ENCODE assay signal across 1 cellular context in the genomic region with DNA sequence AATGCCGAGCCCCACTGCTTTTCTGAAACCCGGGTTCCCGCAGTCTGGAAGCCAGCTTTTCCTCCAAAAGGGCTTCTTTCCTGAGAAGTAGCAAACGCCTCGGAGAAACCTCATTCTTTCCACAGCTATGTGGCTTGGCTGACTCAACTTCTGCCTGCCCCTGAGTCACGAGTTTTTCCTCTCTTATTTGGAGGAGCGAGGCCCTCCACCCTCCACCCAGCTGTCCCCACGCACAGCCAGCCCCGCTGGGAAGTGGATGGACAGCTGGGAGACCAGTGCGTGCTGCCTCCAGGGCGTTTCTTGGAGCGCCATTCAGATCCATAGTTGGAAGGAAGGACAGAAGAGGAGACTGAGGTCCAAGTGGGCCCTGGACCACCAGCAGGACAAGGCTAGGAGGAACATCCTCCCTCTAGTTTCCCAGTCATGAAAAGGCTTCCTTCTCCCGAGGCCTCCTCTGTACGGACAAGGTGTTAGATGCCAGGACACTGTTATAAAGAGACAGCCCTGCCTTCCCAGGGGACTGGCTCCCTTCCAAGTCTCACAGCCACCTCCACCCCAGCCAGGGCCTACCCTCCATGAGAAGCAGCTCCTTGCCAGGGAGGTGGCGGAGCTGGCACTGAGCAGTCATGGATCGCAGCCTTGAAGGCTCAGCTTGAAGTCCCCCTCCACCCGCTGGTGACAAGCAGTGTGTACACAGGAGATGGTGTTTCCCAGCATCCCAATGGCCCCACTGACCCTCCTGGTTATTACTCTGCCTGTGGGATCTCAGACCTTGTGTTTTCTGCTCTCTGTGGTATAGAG.
TF ChIP-seq lines count a peak whose summit lies in the region.

No MANE protein-coding gene starts in this region.

TF ChIP-seq in K562, 482 proteins besides CTCF, POLR2A, EP300 and RAD21 (continued from another document):
- TF ChIP-seq, protein P1, sequence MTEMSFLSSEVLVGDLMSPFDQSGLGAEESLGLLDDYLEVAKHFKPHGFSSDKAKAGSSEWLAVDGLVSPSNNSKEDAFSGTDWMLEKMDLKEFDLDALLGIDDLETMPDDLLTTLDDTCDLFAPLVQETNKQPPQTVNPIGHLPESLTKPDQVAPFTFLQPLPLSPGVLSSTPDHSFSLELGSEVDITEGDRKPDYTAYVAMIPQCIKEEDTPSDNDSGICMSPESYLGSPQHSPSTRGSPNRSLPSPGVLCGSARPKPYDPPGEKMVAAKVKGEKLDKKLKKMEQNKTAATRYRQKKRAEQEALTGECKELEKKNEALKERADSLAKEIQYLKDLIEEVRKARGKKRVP (CRISPR knock-in tag; IDR thresholded peaks at IDR 0.05): no peak
- TF ChIP-seq CEBPG (CRISPR knock-in tag; IDR thresholded peaks at IDR 0.05) (no peak), CEBPG (tag; conservative IDR thresholded peaks at IDR 0.05 in 1 of 2, IDR thresholded peaks at IDR 0.05 in 1 of 2) (peak in 1 of 2 experiments; percentile 10; a peak in 1 of 4 replicates), KLF10 (CRISPR knock-in tag; IDR thresholded peaks at IDR 0.05) (no peak), SIN3B (IDR thresholded peaks at IDR 0.05; ENCODE audit: low read depth) (no peak), SMAD3 (CRISPR knock-in tag; conservative IDR thresholded peaks at IDR 0.05) (peak; percentile 39; the same call in 1 of the 2 replicates), JUN (IDR thresholded peaks at IDR 0.05; ENCODE audit: borderline replicate concordance, low read depth, low read length) (peak; percentile 71), JUN (CRISPR knock-in tag; IDR thresholded peaks at IDR 0.05; ENCODE audit: borderline replicate concordance) (no peak), ZNF551 (CRISPR knock-in tag; IDR thresholded peaks at IDR 0.05) (no peak), HDAC8 (tag; IDR thresholded peaks at IDR 0.05) (no peak; the same call in 1 of the 2 replicates), NFIC (IDR thresholded peaks at IDR 0.05) (peak; percentile 61), CBX3 (IDR thresholded peaks at IDR 0.05; ENCODE audit: borderline replicate concordance in 1 of 2, low read length in 2 of 2) (no peak), ELF1 (tag; IDR thresholded peaks at IDR 0.05) (no peak; the same call in 1 of the 2 replicates), RFX7 (CRISPR knock-in tag; IDR thresholded peaks at IDR 0.05) (no peak), MEF2A (IDR thresholded peaks at IDR 0.05; ENCODE audit: control insufficient read depth, low read depth, low read length) (no peak), FOS (IDR thresholded peaks at IDR 0.05; ENCODE audit: extremely low read depth, insufficient read length) (peak; percentile 32), ZNF175 (CRISPR knock-in tag; IDR thresholded peaks at IDR 0.05; ENCODE audit: low read depth) (peak; percentile 60; the same call in 1 of the 2 replicates)
- TF ChIP-seq, protein P2, sequence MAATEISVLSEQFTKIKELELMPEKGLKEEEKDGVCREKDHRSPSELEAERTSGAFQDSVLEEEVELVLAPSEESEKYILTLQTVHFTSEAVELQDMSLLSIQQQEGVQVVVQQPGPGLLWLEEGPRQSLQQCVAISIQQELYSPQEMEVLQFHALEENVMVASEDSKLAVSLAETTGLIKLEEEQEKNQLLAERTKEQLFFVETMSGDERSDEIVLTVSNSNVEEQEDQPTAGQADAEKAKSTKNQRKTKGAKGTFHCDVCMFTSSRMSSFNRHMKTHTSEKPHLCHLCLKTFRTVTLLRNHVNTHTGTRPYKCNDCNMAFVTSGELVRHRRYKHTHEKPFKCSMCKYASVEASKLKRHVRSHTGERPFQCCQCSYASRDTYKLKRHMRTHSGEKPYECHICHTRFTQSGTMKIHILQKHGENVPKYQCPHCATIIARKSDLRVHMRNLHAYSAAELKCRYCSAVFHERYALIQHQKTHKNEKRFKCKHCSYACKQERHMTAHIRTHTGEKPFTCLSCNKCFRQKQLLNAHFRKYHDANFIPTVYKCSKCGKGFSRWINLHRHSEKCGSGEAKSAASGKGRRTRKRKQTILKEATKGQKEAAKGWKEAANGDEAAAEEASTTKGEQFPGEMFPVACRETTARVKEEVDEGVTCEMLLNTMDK (IDR thresholded peaks at IDR 0.05; ENCODE audit: borderline replicate concordance, insufficient read depth, low read depth, low read length, poor library complexity, severe bottlenecking): no peak
- TF ChIP-seq, protein P3, sequence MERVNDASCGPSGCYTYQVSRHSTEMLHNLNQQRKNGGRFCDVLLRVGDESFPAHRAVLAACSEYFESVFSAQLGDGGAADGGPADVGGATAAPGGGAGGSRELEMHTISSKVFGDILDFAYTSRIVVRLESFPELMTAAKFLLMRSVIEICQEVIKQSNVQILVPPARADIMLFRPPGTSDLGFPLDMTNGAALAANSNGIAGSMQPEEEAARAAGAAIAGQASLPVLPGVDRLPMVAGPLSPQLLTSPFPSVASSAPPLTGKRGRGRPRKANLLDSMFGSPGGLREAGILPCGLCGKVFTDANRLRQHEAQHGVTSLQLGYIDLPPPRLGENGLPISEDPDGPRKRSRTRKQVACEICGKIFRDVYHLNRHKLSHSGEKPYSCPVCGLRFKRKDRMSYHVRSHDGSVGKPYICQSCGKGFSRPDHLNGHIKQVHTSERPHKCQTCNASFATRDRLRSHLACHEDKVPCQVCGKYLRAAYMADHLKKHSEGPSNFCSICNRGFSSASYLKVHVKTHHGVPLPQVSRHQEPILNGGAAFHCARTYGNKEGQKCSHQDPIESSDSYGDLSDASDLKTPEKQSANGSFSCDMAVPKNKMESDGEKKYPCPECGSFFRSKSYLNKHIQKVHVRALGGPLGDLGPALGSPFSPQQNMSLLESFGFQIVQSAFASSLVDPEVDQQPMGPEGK (CRISPR knock-in tag; IDR thresholded peaks at IDR 0.05; ENCODE audit: borderline replicate concordance): no peak
- TF ChIP-seq, protein P4, sequence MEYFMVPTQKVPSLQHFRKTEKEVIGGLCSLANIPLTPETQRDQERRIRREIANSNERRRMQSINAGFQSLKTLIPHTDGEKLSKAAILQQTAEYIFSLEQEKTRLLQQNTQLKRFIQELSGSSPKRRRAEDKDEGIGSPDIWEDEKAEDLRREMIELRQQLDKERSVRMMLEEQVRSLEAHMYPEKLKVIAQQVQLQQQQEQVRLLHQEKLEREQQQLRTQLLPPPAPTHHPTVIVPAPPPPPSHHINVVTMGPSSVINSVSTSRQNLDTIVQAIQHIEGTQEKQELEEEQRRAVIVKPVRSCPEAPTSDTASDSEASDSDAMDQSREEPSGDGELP (CRISPR knock-in tag; IDR thresholded peaks at IDR 0.05; ENCODE audit: borderline replicate concordance): peak; percentile 85
- TF ChIP-seq, protein P5, sequence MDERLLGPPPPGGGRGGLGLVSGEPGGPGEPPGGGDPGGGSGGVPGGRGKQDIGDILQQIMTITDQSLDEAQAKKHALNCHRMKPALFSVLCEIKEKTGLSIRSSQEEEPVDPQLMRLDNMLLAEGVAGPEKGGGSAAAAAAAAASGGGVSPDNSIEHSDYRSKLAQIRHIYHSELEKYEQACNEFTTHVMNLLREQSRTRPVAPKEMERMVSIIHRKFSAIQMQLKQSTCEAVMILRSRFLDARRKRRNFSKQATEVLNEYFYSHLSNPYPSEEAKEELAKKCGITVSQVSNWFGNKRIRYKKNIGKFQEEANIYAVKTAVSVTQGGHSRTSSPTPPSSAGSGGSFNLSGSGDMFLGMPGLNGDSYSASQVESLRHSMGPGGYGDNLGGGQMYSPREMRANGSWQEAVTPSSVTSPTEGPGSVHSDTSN (CRISPR knock-in tag; IDR thresholded peaks at IDR 0.05; ENCODE audit: low read depth): no peak
- TF ChIP-seq, protein P5 (tag; conservative IDR thresholded peaks at IDR 0.05; ENCODE audit: low read depth): no peak
- TF ChIP-seq, protein P6, sequence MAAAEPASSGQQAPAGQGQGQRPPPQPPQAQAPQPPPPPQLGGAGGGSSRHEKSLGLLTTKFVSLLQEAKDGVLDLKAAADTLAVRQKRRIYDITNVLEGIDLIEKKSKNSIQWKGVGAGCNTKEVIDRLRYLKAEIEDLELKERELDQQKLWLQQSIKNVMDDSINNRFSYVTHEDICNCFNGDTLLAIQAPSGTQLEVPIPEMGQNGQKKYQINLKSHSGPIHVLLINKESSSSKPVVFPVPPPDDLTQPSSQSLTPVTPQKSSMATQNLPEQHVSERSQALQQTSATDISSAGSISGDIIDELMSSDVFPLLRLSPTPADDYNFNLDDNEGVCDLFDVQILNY (CRISPR knock-in tag; IDR thresholded peaks at IDR 0.05): no peak
- TF ChIP-seq, protein P7, sequence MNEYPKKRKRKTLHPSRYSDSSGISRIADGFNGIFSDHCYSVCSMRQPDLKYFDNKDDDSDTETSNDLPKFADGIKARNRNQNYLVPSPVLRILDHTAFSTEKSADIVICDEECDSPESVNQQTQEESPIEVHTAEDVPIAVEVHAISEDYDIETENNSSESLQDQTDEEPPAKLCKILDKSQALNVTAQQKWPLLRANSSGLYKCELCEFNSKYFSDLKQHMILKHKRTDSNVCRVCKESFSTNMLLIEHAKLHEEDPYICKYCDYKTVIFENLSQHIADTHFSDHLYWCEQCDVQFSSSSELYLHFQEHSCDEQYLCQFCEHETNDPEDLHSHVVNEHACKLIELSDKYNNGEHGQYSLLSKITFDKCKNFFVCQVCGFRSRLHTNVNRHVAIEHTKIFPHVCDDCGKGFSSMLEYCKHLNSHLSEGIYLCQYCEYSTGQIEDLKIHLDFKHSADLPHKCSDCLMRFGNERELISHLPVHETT (CRISPR knock-in tag; conservative IDR thresholded peaks at IDR 0.05 in 1 of 2, IDR thresholded peaks at IDR 0.05 in 1 of 2): no peak
